ENCODE assay signal across 18 cellular contexts in genomic region chr16:75552951-75553350, GRCh38. TPM values are rescaled to one million over a fixed set of nuclear protein-coding genes. Genes with fewer than 3 reads are reported as not detected.
DNase-seq lines count a peak whose midpoint lies in the region; ATAC-seq and TF ChIP-seq lines count a peak whose summit lies in the region.
"Had no signal": no experiment of that assay in that cellular context is flagged by ENCODE, and none has a peak within 500 bp of the region (broad histone marks: within the 10 kb centered on the region; RNA-seq: fewer than 3 reads in every experiment).

No MANE protein-coding gene starts in this region.

- H3K27ac ChIP-seq in right atrium auricular region: peak overlapping the region; percentile 42 to 43
- peak overlapping the region; percentile 27 for H3K27ac ChIP-seq in subcutaneous abdominal adipose tissue (ENCODE audit: low read depth, low read length)
- H3K27ac ChIP-seq: A549, PC-9 had no signal

- intact Hi-C loops in left ventricle myocardium superior (cut with micrococcal nuclease): no loop called here
- intact Hi-C loops in Calu3 (cut with micrococcal nuclease; ENCODE audit: unreplicated experiment): no loop called here

- H3K4me1 ChIP-seq in right atrium auricular region (peaks cover 0 to 20% of the 10 kb centered on the region in 2 donors), subcutaneous abdominal adipose tissue (ENCODE audit: control insufficient read depth in 5 of 5, insufficient read depth in 5 of 5, low read length in 5 of 5) (peaks cover 3 to 26% (median 20%) of the 10 kb centered on the region in 5 donors)

- H3K9me3 Mint-ChIP-seq in endothelial cell (ENCODE audit: unreplicated experiment) (no peaks in the 10 kb centered on the region), Calu3 (ENCODE audit: low read depth, unreplicated experiment) (no peaks in the 10 kb centered on the region)

- H3K27me3 Mint-ChIP-seq in endothelial cell (ENCODE audit: unreplicated experiment) (peaks cover 10% of the 10 kb centered on the region), Calu3 (ENCODE audit: unreplicated experiment) (no peaks in the 10 kb centered on the region)

- H3K27me3 ChIP-seq in right atrium auricular region: no peaks in the 10 kb centered on the region
- H3K27me3 ChIP-seq in subcutaneous abdominal adipose tissue (ENCODE audit: control insufficient read depth in 5 of 5, insufficient read depth in 4 of 5, low read length in 5 of 5): no peaks in the 10 kb centered on the region

- H3K4me1 Mint-ChIP-seq in endothelial cell (ENCODE audit: unreplicated experiment) (peaks cover 29% of the 10 kb centered on the region), Calu3 (ENCODE audit: low read depth, unreplicated experiment) (peaks cover 14% of the 10 kb centered on the region)

- H3K4me3 Mint-ChIP-seq in endothelial cell (ENCODE audit: unreplicated experiment): no peak overlapping the region
- H3K4me3 Mint-ChIP-seq in Calu3 (ENCODE audit: low read depth, unreplicated experiment): no peak overlapping the region

- CTCF ChIA-PET in Calu3 (lab: Charles Lee): interaction anchor here (0.7 to 1.3 kb wide), 3 partner anchors 88 to 1799 kb away, joined by 4 to 7 read pairs (median 6); partner anchors contain the start of gene TMEM170A

- no TSS peak for BruUV-seq in Calu3 (replicated peaks; lab: Mats Ljungman, UMichigan)

- DNase-seq in right atrium auricular region (ENCODE audit: low spot score): no peak
- DNase-seq in left ventricle myocardium superior: no peak
- no peak for DNase-seq in endothelial cell (ENCODE audit: low spot score)
- DNase-seq in mesenteric fat pad (ENCODE audit: low spot score): peak; percentile 12
- no peak for DNase-seq in Calu3
- DNase-seq: C1 segment of cervical spinal cord, GDM1, KG1, NCI-H1048, NCI-H1436 treated with DMSO at 0.1 percent for 48 hours, NCI-H2081, NCI-H774, PC-9 had no signal

- peak overlapping the region; percentile 92 for H3K27ac Mint-ChIP-seq in endothelial cell (ENCODE audit: unreplicated experiment)
- H3K27ac Mint-ChIP-seq in Calu3 (ENCODE audit: unreplicated experiment): no peak overlapping the region

- no peaks in the 10 kb centered on the region for H3K36me3 Mint-ChIP-seq in endothelial cell (ENCODE audit: low read depth, unreplicated experiment)
- peaks cover 25% of the 10 kb centered on the region for H3K36me3 Mint-ChIP-seq in Calu3 (ENCODE audit: insufficient read depth, unreplicated experiment)

- H3K36me3 ChIP-seq in right atrium auricular region (no peaks in the 10 kb centered on the region), subcutaneous abdominal adipose tissue (ENCODE audit: control insufficient read depth in 5 of 5, insufficient read depth in 5 of 5, low read length in 5 of 5) (no peaks in the 10 kb centered on the region)

- no peaks in the 10 kb centered on the region for H3K9me3 ChIP-seq in right atrium auricular region
- H3K9me3 ChIP-seq in subcutaneous abdominal adipose tissue (ENCODE audit: control insufficient read depth in 5 of 5, low read length in 5 of 5): no peaks in the 10 kb centered on the region
- H3K9me3 ChIP-seq: A549 had no signal

- H3K9ac ChIP-seq in subcutaneous abdominal adipose tissue (ENCODE audit: low read length in 5 of 5): no peak overlapping the region

- TF ChIP-seq CTCF in right atrium auricular region (IDR thresholded peaks at IDR 0.05) (no peak), endothelial cell (IDR thresholded peaks at IDR 0.05; ENCODE audit: unreplicated experiment) (no peak), Calu3 (IDR thresholded peaks at IDR 0.05; ENCODE audit: unreplicated experiment) (no peak)

- ATAC-seq in left ventricle myocardium superior: no peak
- ATAC-seq in HG03432 (IDR thresholded peaks at IDR 0.05; ENCODE audit: unreplicated experiment): no peak
- ATAC-seq in HG03457 (IDR thresholded peaks at IDR 0.05; ENCODE audit: unreplicated experiment): no peak
- ATAC-seq: A549 had no signal

- H3K4me3 ChIP-seq in right atrium auricular region (no peak overlapping the region), subcutaneous abdominal adipose tissue (ENCODE audit: low read depth in 1 of 5, low read length in 5 of 5) (no peak overlapping the region)
- H3K4me3 ChIP-seq: A549, PC-9 had no signal

RNA-seq across cellular contexts. Expression of gene TMEM231, which starts 3.1 kb away (rescaled TPM):
- total RNA-seq in right atrium auricular region (1 to 10 TPM; 4.7 to 5.9 TPM), left ventricle myocardium superior (4.6 TPM), endothelial cell (ENCODE audit: unreplicated experiment) (14.5 TPM), mesenteric fat pad (7.2 TPM), Calu3 (2022) (17.6 and 23.8 TPM in 2 replicates)

RNA-seq across cellular contexts. Expression of gene GABARAPL2, which starts 13.2 kb away (rescaled TPM):
- total RNA-seq in right atrium auricular region (100 to 1,000 TPM; 167 to 177 TPM), left ventricle myocardium superior (245 TPM), endothelial cell (ENCODE audit: unreplicated experiment) (222 TPM), mesenteric fat pad (102 TPM), Calu3 (2022) (112 and 123 TPM in 2 replicates)

RNA-seq across cellular contexts. Expression of gene CHST5, which starts 17.0 kb away (rescaled TPM):
- total RNA-seq in right atrium auricular region: under 1 TPM in 1 of 2 donors, not detected in 1; 0.16 TPM
- total RNA-seq in left ventricle myocardium superior: 0.07 TPM
- 0.13 TPM for total RNA-seq in endothelial cell (ENCODE audit: unreplicated experiment)
- total RNA-seq in mesenteric fat pad: not detected
- 0.42 and 0.64 TPM in 2 replicates for total RNA-seq in Calu3 (2022)
- total RNA-seq: M059J had no signal

RNA-seq across cellular contexts. Expression of gene CHST6, which starts 57.7 kb away (rescaled TPM):
- total RNA-seq in right atrium auricular region (1 to 10 TPM; 2.8 to 3.5 TPM), left ventricle myocardium superior (0.27 TPM), endothelial cell (ENCODE audit: unreplicated experiment) (5.3 TPM), mesenteric fat pad (0.16 TPM), Calu3 (2022) (3.3 and 4.3 TPM in 2 replicates)
